ENCODE assay signal across 8 cellular contexts in genomic region chr1:161177936-161178244, GRCh38. TPM values are rescaled to one million over a fixed set of nuclear protein-coding genes. Genes with fewer than 3 reads are reported as not detected.
DNase-seq lines count a peak whose midpoint lies in the region; ATAC-seq and TF ChIP-seq lines count a peak whose summit lies in the region.

No MANE protein-coding gene starts in this region.

- H3K4me3 Mint-ChIP-seq in activated T-helper 17 cell treated with anti-CD3 and anti-CD28 coated beads, Interleukin-2, amount 50 U/mL, for 72 hours, result peak overlapping the region; percentile 99
- peak overlapping the region; percentile 89 to 94 for H3K4me3 Mint-ChIP-seq in stimulated activated naive CD8-positive, alpha-beta T cell treated with anti-CD3 and anti-CD28 coated beads, Interleukin-15, amount 100 ng/mL, for 72 hours

- no peaks in the 10 kb centered on the region for H3K27me3 ChIP-seq in iPS-18a (ENCODE audit: control insufficient read depth, insufficient read depth, low read length)

- H3K4me1 ChIP-seq in iPS-18a (ENCODE audit: control insufficient read depth, low read depth, low read length), result peaks cover 6% of the 10 kb centered on the region

- DNase-seq in NCI-H526 treated with DMSO at 0.1 percent for 48 hours (lab: John Stamatoyannopoulos, UW), result peak; percentile 91
- no peak for DNase-seq in NCI-H526 (lab: John Stamatoyannopoulos, UW)
- DNase-seq in stimulated activated naive CD8-positive, alpha-beta T cell treated with anti-CD3 and anti-CD28 coated beads, Interleukin-15, amount 100 ng/mL, for 72 hours, result no peak
- no peak for DNase-seq in GM10248 (ENCODE audit: extremely low spot score)
- DNase-seq in 8988T, result no peak

- peak overlapping the region; percentile 74 for H3K9ac ChIP-seq in iPS-18a (ENCODE audit: low read length)

- POLR2A ChIA-PET in GM10248 (lab: Yijun Ruan, JAX), result no interaction called here

- peaks cover 46% of the 10 kb centered on the region for H3K4me1 Mint-ChIP-seq in activated T-helper 17 cell treated with anti-CD3 and anti-CD28 coated beads, Interleukin-2, amount 50 U/mL, for 72 hours
- peaks cover 83% of the 10 kb centered on the region for H3K4me1 Mint-ChIP-seq in stimulated activated naive CD8-positive, alpha-beta T cell treated with anti-CD3 and anti-CD28 coated beads, Interleukin-15, amount 100 ng/mL, for 72 hours

- H3K9me3 Mint-ChIP-seq in activated T-helper 17 cell treated with anti-CD3 and anti-CD28 coated beads, Interleukin-2, amount 50 U/mL, for 72 hours, result no peaks in the 10 kb centered on the region
- no peaks in the 10 kb centered on the region for H3K9me3 Mint-ChIP-seq in stimulated activated naive CD8-positive, alpha-beta T cell treated with anti-CD3 and anti-CD28 coated beads, Interleukin-15, amount 100 ng/mL, for 72 hours

- H3K9me3 ChIP-seq in iPS-18a (ENCODE audit: control insufficient read depth, low read depth, low read length), result no peaks in the 10 kb centered on the region

- peak overlapping the region; percentile 98 for H3K27ac Mint-ChIP-seq in activated T-helper 17 cell treated with anti-CD3 and anti-CD28 coated beads, Interleukin-2, amount 50 U/mL, for 72 hours
- H3K27ac Mint-ChIP-seq in stimulated activated naive CD8-positive, alpha-beta T cell treated with anti-CD3 and anti-CD28 coated beads, Interleukin-15, amount 100 ng/mL, for 72 hours, result peak overlapping the region; percentile 99

- H3K36me3 Mint-ChIP-seq in activated T-helper 17 cell treated with anti-CD3 and anti-CD28 coated beads, Interleukin-2, amount 50 U/mL, for 72 hours (ENCODE audit: low read depth), result peaks cover 43% of the 10 kb centered on the region

- no peak for TF ChIP-seq CTCF in GM10248 (IDR thresholded peaks at IDR 0.05; ENCODE audit: control extremely low read depth, extremely low read depth, low read depth, missing control alignments)

- CTCF ChIA-PET in GM10248 (lab: Yijun Ruan, JAX), result interaction anchor here (2.5 kb wide), 1 partner anchor 11 kb away, joined by 22 read pairs; the partner anchor contains the start of gene PPOX

- peak overlapping the region; percentile 61 for H3K27ac ChIP-seq in iPS-18a (ENCODE audit: low read length)

- no peak for ATAC-seq in activated T-helper 17 cell treated with anti-CD3 and anti-CD28 coated beads, Interleukin-2, amount 50 U/mL, for 72 hours (replicated peaks)
- no peak for ATAC-seq in stimulated activated naive CD8-positive, alpha-beta T cell treated with anti-CD3 and anti-CD28 coated beads, Interleukin-15, amount 100 ng/mL, for 72 hours
- ATAC-seq in HG03108 (IDR thresholded peaks at IDR 0.05; ENCODE audit: unreplicated experiment), result no peak

- H3K36me3 ChIP-seq in iPS-18a (ENCODE audit: control insufficient read depth, low read depth, low read length), result peaks cover 20% of the 10 kb centered on the region

- peak overlapping the region; percentile 93 for H3K4me3 ChIP-seq in iPS-18a (ENCODE audit: low read length)

- no peaks in the 10 kb centered on the region for H3K27me3 Mint-ChIP-seq in activated T-helper 17 cell treated with anti-CD3 and anti-CD28 coated beads, Interleukin-2, amount 50 U/mL, for 72 hours
- no peaks in the 10 kb centered on the region for H3K27me3 Mint-ChIP-seq in stimulated activated naive CD8-positive, alpha-beta T cell treated with anti-CD3 and anti-CD28 coated beads, Interleukin-15, amount 100 ng/mL, for 72 hours

RNA-seq across cellular contexts. Expression of gene B4GALT3, which starts 0.6 kb away (rescaled TPM):
- total RNA-seq in activated T-helper 17 cell treated with anti-CD3 and anti-CD28 coated beads, Interleukin-2, amount 50 U/mL, for 72 hours, result 10 to 100 TPM; 55.7 to 60.9 TPM

RNA-seq across cellular contexts. Expression of gene PPOX, which starts 11.7 kb away (rescaled TPM):
- total RNA-seq in activated T-helper 17 cell treated with anti-CD3 and anti-CD28 coated beads, Interleukin-2, amount 50 U/mL, for 72 hours, result 10 to 100 TPM; 27.3 to 44.9 TPM

RNA-seq across cellular contexts. Expression of gene USP21, which starts 18.6 kb away (rescaled TPM):
- 10 to 100 TPM; 28.6 to 30.1 TPM for total RNA-seq in activated T-helper 17 cell treated with anti-CD3 and anti-CD28 coated beads, Interleukin-2, amount 50 U/mL, for 72 hours

RNA-seq across cellular contexts. Expression of gene ADAMTS4, which starts 21.0 kb away (rescaled TPM):
- 1 to 10 TPM; 2.2 to 3.1 TPM for total RNA-seq in activated T-helper 17 cell treated with anti-CD3 and anti-CD28 coated beads, Interleukin-2, amount 50 U/mL, for 72 hours

RNA-seq across cellular contexts. Expression of gene UFC1, which starts 24.1 kb away (rescaled TPM):
- 100 to 1,000 TPM; 184 to 209 TPM for total RNA-seq in activated T-helper 17 cell treated with anti-CD3 and anti-CD28 coated beads, Interleukin-2, amount 50 U/mL, for 72 hours
